In the genomic region with DNA sequence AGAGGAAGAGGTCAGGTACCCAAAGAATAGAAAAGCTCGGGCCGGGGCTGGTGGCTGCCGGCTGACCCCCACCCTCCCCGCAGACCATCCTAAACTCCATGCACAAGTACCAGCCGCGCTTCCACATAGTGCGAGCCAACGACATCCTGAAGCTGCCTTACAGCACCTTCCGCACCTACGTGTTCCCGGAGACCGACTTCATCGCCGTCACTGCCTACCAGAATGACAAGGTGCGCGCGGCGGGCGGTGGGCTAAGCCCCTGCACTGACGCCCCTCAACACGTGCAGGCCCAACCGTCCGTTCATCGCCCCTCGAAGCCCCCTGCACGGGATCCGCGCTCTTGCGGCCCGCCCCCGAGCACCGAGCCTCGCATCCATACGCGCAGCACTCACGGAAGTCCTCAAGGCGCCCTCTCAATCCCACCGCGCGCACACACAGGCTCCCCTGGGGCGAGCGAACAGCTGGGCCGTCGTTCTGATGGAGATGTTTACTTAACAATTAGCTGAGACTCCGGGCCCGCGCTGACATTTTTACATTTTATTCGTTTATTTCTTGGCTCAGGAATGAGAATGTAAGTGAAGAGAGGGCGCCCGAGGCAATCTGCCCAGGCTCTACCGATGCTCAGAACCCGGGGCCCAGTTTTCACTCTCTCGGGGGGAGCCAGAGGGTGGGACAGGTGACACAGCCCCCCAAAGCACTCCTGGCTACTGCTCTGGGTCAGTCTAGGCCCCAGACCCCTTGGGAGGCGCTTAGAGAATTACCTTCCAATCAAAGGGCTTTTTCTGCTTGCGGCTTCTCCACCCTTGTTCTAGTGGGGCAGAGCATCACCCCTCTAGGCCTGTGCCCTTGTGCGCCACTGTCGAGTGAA, we compare ENCODE assay signal across 8 cellular contexts. TPM values are rescaled to one million over a fixed set of nuclear protein-coding genes. Genes with fewer than 3 reads are reported as not detected.
DNase-seq lines count a peak whose midpoint lies in the region; ATAC-seq and TF ChIP-seq lines count a peak whose summit lies in the region.

No MANE protein-coding gene starts in this region.

- ATAC-seq in memory B cell (ENCODE audit: low read depth) (peak; percentile 13), HG02885 (IDR thresholded peaks at IDR 0.05; ENCODE audit: poor library complexity, unreplicated experiment) (no peak), GM21528 (IDR thresholded peaks at IDR 0.05; ENCODE audit: low FRiP score, unreplicated experiment) (no peak)

- no peak overlapping the region for H3K4me3 Mint-ChIP-seq in activated T-helper 2 cell treated with anti-CD3 and anti-CD28 coated beads, Interferon-gamma antibody, Interleukin-2, Interleukin-4, amounts not matched to agents 10 μg/mL and 5 μg/mL and 100 μg/mL, durations not matched to agents 14 hours and 24 hours and 36 hours (ENCODE audit: low read depth)
- H3K4me3 Mint-ChIP-seq in memory B cell (peak overlapping the region; percentile 80), chondrocyte (ENCODE audit: unreplicated experiment) (no peak overlapping the region)

- intact Hi-C loops in activated T-helper 2 cell treated with anti-CD3 and anti-CD28 coated beads, Interferon-gamma antibody, Interleukin-2, Interleukin-4, amounts not matched to agents 10 μg/mL and 5 μg/mL and 100 μg/mL, durations not matched to agents 14 hours and 24 hours and 36 hours (cut with micrococcal nuclease), result no loop called here

- peak; percentile 36 for DNase-seq in stimulated activated CD4-positive, alpha-beta T cell treated with anti-CD3 and anti-CD28 coated beads, Interleukin-15, amount 100 ng/mL, for 24 hours
- no peak for DNase-seq in stimulated activated CD4-positive, alpha-beta T cell treated with anti-CD3 and anti-CD28 coated beads, Interleukin-2, amount 100 ng/mL, for 48 hours
- no peak for DNase-seq in activated T-helper 2 cell treated with anti-CD3 and anti-CD28 coated beads, Interferon-gamma antibody, Interleukin-2, Interleukin-4, amounts not matched to agents 10 μg/mL and 5 μg/mL and 100 μg/mL, durations not matched to agents 14 hours and 24 hours and 36 hours (ENCODE audit: low spot score)
- peak in 1 of 2 donors; percentile 37 for DNase-seq in memory B cell (ENCODE audit: low spot score in 2 of 2)
- DNase-seq in chondrocyte (ENCODE audit: low spot score), result no peak
- DNase-seq in GF-D8 (lab: John Stamatoyannopoulos, UW), result no peak

- no peaks in the 10 kb centered on the region for H3K9me3 Mint-ChIP-seq in activated T-helper 2 cell treated with anti-CD3 and anti-CD28 coated beads, Interferon-gamma antibody, Interleukin-2, Interleukin-4, amounts not matched to agents 10 μg/mL and 5 μg/mL and 100 μg/mL, durations not matched to agents 14 hours and 24 hours and 36 hours
- H3K9me3 Mint-ChIP-seq in memory B cell (peaks cover 2% of the 10 kb centered on the region), chondrocyte (ENCODE audit: low read depth) (no peaks in the 10 kb centered on the region)

- peaks cover 12% of the 10 kb centered on the region for H3K4me1 Mint-ChIP-seq in activated T-helper 2 cell treated with anti-CD3 and anti-CD28 coated beads, Interferon-gamma antibody, Interleukin-2, Interleukin-4, amounts not matched to agents 10 μg/mL and 5 μg/mL and 100 μg/mL, durations not matched to agents 14 hours and 24 hours and 36 hours (ENCODE audit: low read depth)
- H3K4me1 Mint-ChIP-seq in memory B cell (peaks cover 25% of the 10 kb centered on the region), chondrocyte (ENCODE audit: low read depth) (peaks cover 16% of the 10 kb centered on the region)

- TF ChIP-seq CTCF in chondrocyte (IDR thresholded peaks at IDR 0.05), result no peak

- peak overlapping the region; percentile 1 for H3K27ac Mint-ChIP-seq in activated T-helper 2 cell treated with anti-CD3 and anti-CD28 coated beads, Interferon-gamma antibody, Interleukin-2, Interleukin-4, amounts not matched to agents 10 μg/mL and 5 μg/mL and 100 μg/mL, durations not matched to agents 14 hours and 24 hours and 36 hours
- H3K27ac Mint-ChIP-seq in memory B cell (peak overlapping the region; percentile 93), chondrocyte (ENCODE audit: unreplicated experiment) (no peak overlapping the region)

- H3K27me3 Mint-ChIP-seq in activated T-helper 2 cell treated with anti-CD3 and anti-CD28 coated beads, Interferon-gamma antibody, Interleukin-2, Interleukin-4, amounts not matched to agents 10 μg/mL and 5 μg/mL and 100 μg/mL, durations not matched to agents 14 hours and 24 hours and 36 hours (ENCODE audit: low read depth), result peaks cover 70% of the 10 kb centered on the region
- H3K27me3 Mint-ChIP-seq in memory B cell, result peaks cover 30% of the 10 kb centered on the region
- peaks cover 4% of the 10 kb centered on the region for H3K27me3 Mint-ChIP-seq in chondrocyte (ENCODE audit: low read depth)

- no peaks in the 10 kb centered on the region for H3K36me3 Mint-ChIP-seq in activated T-helper 2 cell treated with anti-CD3 and anti-CD28 coated beads, Interferon-gamma antibody, Interleukin-2, Interleukin-4, amounts not matched to agents 10 μg/mL and 5 μg/mL and 100 μg/mL, durations not matched to agents 14 hours and 24 hours and 36 hours (ENCODE audit: low read depth)
- H3K36me3 Mint-ChIP-seq in memory B cell, result peaks cover 4% of the 10 kb centered on the region
- H3K36me3 Mint-ChIP-seq in chondrocyte (ENCODE audit: low read depth), result peaks cover 6% of the 10 kb centered on the region

RNA-seq across cellular contexts. Expression of gene TBX2, which starts 3.6 kb away (rescaled TPM):
- 0.14 and 0.21 TPM in 2 replicates for total RNA-seq in activated T-helper 2 cell treated with anti-CD3 and anti-CD28 coated beads, Interferon-gamma antibody, Interleukin-2, Interleukin-4, amounts not matched to agents 10 μg/mL and 5 μg/mL and 100 μg/mL, durations not matched to agents 14 hours and 24 hours and 36 hours
- 2.0 to 8.6 TPM (median 8.4 TPM) in 3 replicates for total RNA-seq in chondrocyte

RNA-seq across cellular contexts. Expression of gene TBX4, which starts 49.0 kb away (rescaled TPM):
- total RNA-seq in activated T-helper 2 cell treated with anti-CD3 and anti-CD28 coated beads, Interferon-gamma antibody, Interleukin-2, Interleukin-4, amounts not matched to agents 10 μg/mL and 5 μg/mL and 100 μg/mL, durations not matched to agents 14 hours and 24 hours and 36 hours, result not detected in 2 replicates
- not detected in 3 replicates for total RNA-seq in chondrocyte
